7 cellular contexts compared by ENCODE assay signal in the genomic region with DNA sequence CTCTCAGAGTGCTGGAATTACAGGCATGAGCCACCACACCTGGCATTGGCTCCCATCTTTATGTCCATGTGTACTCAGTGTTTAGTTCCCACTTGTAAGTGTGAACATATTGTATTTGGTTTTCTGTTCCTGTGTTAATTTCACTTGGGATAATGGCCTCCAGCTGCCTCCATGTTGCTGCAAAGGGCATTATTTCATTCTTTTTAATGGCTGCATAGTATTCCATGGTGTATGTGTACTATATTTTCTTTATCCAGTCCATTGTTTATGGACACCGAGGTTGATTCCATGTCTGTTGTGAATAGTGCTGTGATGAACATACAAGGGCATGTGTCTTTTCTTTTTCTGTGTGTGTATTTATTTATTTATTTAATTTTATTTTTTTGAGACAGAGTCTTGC.
"Had no signal": no experiment of that assay in that cellular context is flagged by ENCODE, and none has a peak within 500 bp of the region (broad histone marks: within the 10 kb centered on the region; RNA-seq: fewer than 3 reads in every experiment).

No MANE protein-coding gene starts in this region.

- H3K4me3 ChIP-seq: GM12878 had no signal

- ATAC-seq: GM12878 had no signal

- FAIRE-seq: G401.6, GM12878, GM12891, GM12892, GM19239 had no signal

- DNase-seq: GDM1, GF-D8 had no signal
